ENCODE assay signal across 10 cellular contexts in the genomic region with DNA sequence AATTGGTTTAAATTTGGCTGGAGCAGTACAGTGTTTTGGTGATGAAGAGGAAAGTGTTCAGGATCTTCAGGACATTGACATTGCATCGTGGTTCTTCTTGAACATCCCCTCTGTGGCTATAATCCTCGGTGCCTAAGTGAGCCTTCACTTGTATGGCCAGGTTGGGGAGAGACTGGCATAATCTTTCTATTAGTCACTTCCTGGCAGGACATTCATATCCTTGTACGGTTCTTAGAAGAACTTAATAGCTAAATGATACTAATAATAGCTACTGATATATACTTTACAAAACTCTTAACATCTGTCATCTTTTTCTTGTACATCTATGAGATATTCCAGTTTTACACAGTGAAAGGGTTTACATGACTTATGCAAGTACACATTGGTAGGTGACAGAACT. TPM values are rescaled to one million over a fixed set of nuclear protein-coding genes. Genes with fewer than 3 reads are reported as not detected.
DNase-seq lines count a peak whose midpoint lies in the region; ATAC-seq and TF ChIP-seq lines count a peak whose summit lies in the region.
"Had no signal": no experiment of that assay in that cellular context is flagged by ENCODE, and none has a peak within 500 bp of the region (broad histone marks: within the 10 kb centered on the region; RNA-seq: fewer than 3 reads in every experiment).

No MANE protein-coding gene starts in this region.

- DNase-seq in EH (ENCODE audit: low read depth) (peak; percentile 94), PC-3 (peak; percentile 96), epithelial cell of proximal tubule (ENCODE audit: low read depth) (peak; percentile 81), psoas muscle (no peak)
- no peak for DNase-seq in stimulated activated CD4-positive, alpha-beta T cell treated with anti-CD3 and anti-CD28 coated beads, Interleukin-4, amount 100 ng/mL, for 4 hours
- DNase-seq: activated CD8-positive, alpha-beta memory T cell treated with anti-CD3 and anti-CD28 coated beads for 24 hours; occipital lobe had no signal

- peaks cover 32% of the 10 kb centered on the region for H3K4me1 ChIP-seq in PC-3 (ENCODE audit: insufficient read depth, low read length)
- H3K4me1 ChIP-seq in psoas muscle = no peaks in the 10 kb centered on the region

- WGBS in psoas muscle, 3 donors = 20 to 41% (median 35%) methylated on average over 3 of the region's 3 CpGs

- CTCF ChIA-PET in PC-3 (lab: Charles Lee) = interaction anchor here (0.5 to 0.9 kb wide), 3 partner anchors 54 to 581 kb away, joined by 4 read pairs; no protein-coding TSS in a partner anchor

- peak overlapping the region; percentile 36 for H3K4me3 ChIP-seq in PC-3 (ENCODE audit: low read length)
- H3K4me3 ChIP-seq in epithelial cell of proximal tubule (ENCODE audit: low read depth, low read length) = no peak overlapping the region
- H3K4me3 ChIP-seq in psoas muscle = no peak overlapping the region

- H3K9ac ChIP-seq in PC-3 (ENCODE audit: low read length) = peak overlapping the region; percentile 28

- POLR2A ChIA-PET in PC-3 (lab: Charles Lee; ENCODE audit: unreplicated experiment) = interaction anchor here (0.5 to 1.0 kb wide), 7 partner anchors 24 to 399 kb away, joined by 3 to 13 read pairs (median 4); a partner anchor contains a TSS

- BruUV-seq in PC-3 (replicated peaks; lab: Mats Ljungman, UMichigan) = no TSS peak

- intact Hi-C loops in PC-3 (cut with micrococcal nuclease) (loop anchor here (1.0 to 5.0 kb wide), 2 partner anchors 65 to 134 kb away; no protein-coding TSS in a partner anchor), psoas muscle (cut with DNase I) (no loop called here)

- H3F3A ChIP-seq in PC-3 (ENCODE audit: low read length, unreplicated experiment) = no peaks in the 10 kb centered on the region

- TF ChIP-seq CTCF in PC-3 (conservative IDR thresholded peaks at IDR 0.05; ENCODE audit: low read depth, low read length) = no peak
- TF ChIP-seq CTCF in epithelial cell of proximal tubule (conservative IDR thresholded peaks at IDR 0.05; ENCODE audit: low read depth, low read length) = no peak
- no peak for TF ChIP-seq CTCF in psoas muscle (IDR thresholded peaks at IDR 0.05)

- ATAC-seq in PC-3 (peak; percentile 99), psoas muscle (peak; percentile 46 to 71 (median 56)), HG02870 (IDR thresholded peaks at IDR 0.05; ENCODE audit: unreplicated experiment) (no peak), HG03571 (IDR thresholded peaks at IDR 0.05; ENCODE audit: unreplicated experiment) (no peak), GM19324 (IDR thresholded peaks at IDR 0.05; ENCODE audit: low FRiP score, unreplicated experiment) (no peak)

- no peaks in the 10 kb centered on the region for H4K20me1 ChIP-seq in PC-3 (ENCODE audit: low read length)

- H3K4me2 ChIP-seq in PC-3 (ENCODE audit: low read length) = peak overlapping the region; percentile 78

- H3K36me3 ChIP-seq in PC-3 (ENCODE audit: low read depth, low read length) (no peaks in the 10 kb centered on the region), psoas muscle (ENCODE audit: insufficient read depth in 1 of 2, low read depth in 1 of 2) (peaks cover 0 to 50% of the 10 kb centered on the region in 2 donors)

- H2AFZ ChIP-seq in PC-3 (ENCODE audit: low read length) = peak overlapping the region; percentile 28; the same call in 1 of the 2 replicates

- H3K79me2 ChIP-seq in PC-3 (ENCODE audit: low read length) = no peaks in the 10 kb centered on the region

- H3K27me3 ChIP-seq in PC-3 (ENCODE audit: low read length) = no peaks in the 10 kb centered on the region
- H3K27me3 ChIP-seq in psoas muscle (ENCODE audit: insufficient read depth in 3 of 3, low read length in 2 of 3) = no peaks in the 10 kb centered on the region

- no peaks in the 10 kb centered on the region for H3K9me2 ChIP-seq in PC-3 (replicated peaks; ENCODE audit: low read length)

- peak overlapping the region; percentile 84 for H3K27ac ChIP-seq in PC-3 (ENCODE audit: low read length)
- H3K27ac ChIP-seq in psoas muscle = no peak overlapping the region

- H3K9me3 ChIP-seq in PC-3 (ENCODE audit: low read length) = no peaks in the 10 kb centered on the region
- H3K9me3 ChIP-seq in psoas muscle = no peaks in the 10 kb centered on the region

RNA-seq across cellular contexts. Expression of a gene that starts 35.8 kb away (rescaled TPM):
- total RNA-seq in PC-3 (2014; rRNA removed) (0.07 TPM in 1 of 2 replicates, not detected in the other), epithelial cell of proximal tubule (not detected in 2 replicates), psoas muscle (not detected)
- polyA plus RNA-seq in psoas muscle = under 1 TPM in 1 of 3 donors, not detected in 2; 0.04 TPM

RNA-seq across cellular contexts. Expression of a gene that starts 40.5 kb away (rescaled TPM):
- not detected in 2 replicates for total RNA-seq in PC-3 (2014; rRNA removed)
- total RNA-seq in epithelial cell of proximal tubule = not detected in 2 replicates
- 1 to 10 TPM in 2 of 4 donors, not detected in 2; 3.8 to 5.2 TPM for total RNA-seq in psoas muscle
- 1 to 10 TPM in 2 of 3 donors, under 1 TPM in 1; 0.34 to 2.6 (median 2.4) TPM for polyA plus RNA-seq in psoas muscle

Comparison
In these comparisons a context has a peak if more than half of its experiments do, and no peak if none do; other contexts are left out.
1. DNase-seq: peak in EH (single experiment), PC-3 (single experiment) and epithelial cell of proximal tubule (single experiment); none in psoas muscle (0 of 2) and stimulated activated CD4-positive, alpha-beta T cell treated with anti-CD3 and anti-CD28 coated beads, Interleukin-4, amount 100 ng/mL, for 4 hours (0 of 2).
2. ATAC-seq: peak in PC-3 (single experiment) and psoas muscle (4 of 4); none in HG02870 (single experiment), HG03571 (single experiment) and GM19324 (single experiment).